In the genomic region with DNA sequence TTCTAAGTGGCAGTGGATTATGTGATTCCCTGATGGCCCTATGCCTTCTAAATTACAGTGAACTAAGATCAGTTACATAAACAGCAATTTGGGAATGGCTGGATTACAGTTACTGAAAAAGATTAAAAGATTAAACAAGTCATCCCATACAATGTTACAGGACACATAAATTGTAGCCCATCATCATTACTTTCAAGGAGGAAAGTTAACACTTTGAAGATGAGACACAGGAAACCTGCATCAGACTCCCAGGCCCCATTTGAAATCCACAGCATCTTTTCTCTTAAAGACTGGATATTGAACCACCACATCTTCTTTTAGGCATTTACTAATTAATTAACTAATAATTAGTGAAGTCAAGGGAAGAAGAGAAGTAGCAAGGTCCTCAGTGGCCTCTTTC, we compare ENCODE assay signal across 20 cellular contexts.
A peak's percentile ranks its signal among the peaks of the same experiment; 100 is the strongest.
DNase-seq lines count a peak whose midpoint lies in the region; ATAC-seq lines count a peak whose summit lies in the region.
"Had no signal": no experiment of that assay in that cellular context is flagged by ENCODE, and none has a peak within 500 bp of the region (broad histone marks: within the 10 kb centered on the region; RNA-seq: fewer than 3 reads in every experiment).

No MANE protein-coding gene starts in this region.

- intact Hi-C loops in naive thymus-derived CD4-positive, alpha-beta T cell (cut with micrococcal nuclease): no loop called here

- H3K36me3 ChIP-seq in naive thymus-derived CD4-positive, alpha-beta T cell (ENCODE audit: control insufficient read depth in 2 of 3, insufficient read depth in 3 of 3, low read length in 3 of 3): peaks cover 0 to 25% (median 7%) of the 10 kb centered on the region in 3 experiments
- H3K36me3 ChIP-seq: prostate gland had no signal

- no peak for DNase-seq in activated CD8-positive, alpha-beta memory T cell treated with anti-CD3 and anti-CD28 coated beads, Interleukin-2, amount 10 ng/mL, durations not matched to agents 7 days and 5 days
- no peak for DNase-seq in activated CD8-positive, alpha-beta memory T cell treated with anti-CD3 and anti-CD28 coated beads, Interleukin-2, amount 50 U/mL, for 48 hours
- DNase-seq in naive thymus-derived CD4-positive, alpha-beta T cell: no peak
- no peak for DNase-seq in T-helper 1 cell
- no peak for DNase-seq in activated CD4-positive, CD25-positive, alpha-beta regulatory T cell treated with anti-CD3 and anti-CD28 coated beads, Interleukin-2, amount 50 U/mL, for 72 hours
- DNase-seq: activated effector memory CD4-positive, alpha-beta T cell treated with Interleukin-2 at 50 U/mL for 16 hours; C1 segment of cervical spinal cord; DMS153; GDM1; islet precursor cell; mammary epithelial cell; NCI-H1105; NCI-H524 treated with DMSO at 0.1 percent for 48 hours; nephron progenitor cell; testis had no signal

- CTCF ChIA-PET in activated CD8-positive, alpha-beta memory T cell treated with anti-CD3 and anti-CD28 coated beads, Interleukin-2, amount 10 ng/mL, durations not matched to agents 7 days and 5 days (lab: Charles Lee): no interaction called here
- CTCF ChIA-PET in naive thymus-derived CD4-positive, alpha-beta T cell (lab: Charles Lee): no interaction called here

- peaks cover 30% of the 10 kb centered on the region for H3K4me1 Mint-ChIP-seq in activated CD8-positive, alpha-beta memory T cell treated with anti-CD3 and anti-CD28 coated beads, Interleukin-2, amount 10 ng/mL, durations not matched to agents 7 days and 5 days
- peaks cover 20% of the 10 kb centered on the region for H3K4me1 Mint-ChIP-seq in activated T-helper 17 cell treated with anti-CD3 and anti-CD28 coated beads, Interleukin-2, amount 50 U/mL, for 72 hours
- peaks cover 18 to 47% (median 25%) of the 10 kb centered on the region in 7 donors for H3K4me1 Mint-ChIP-seq in naive thymus-derived CD4-positive, alpha-beta T cell
- H3K4me1 Mint-ChIP-seq: nephron progenitor cell had no signal

- POLR2A ChIA-PET in naive thymus-derived CD4-positive, alpha-beta T cell (lab: Charles Lee): no interaction called here

- H3K27ac ChIP-seq in naive thymus-derived CD4-positive, alpha-beta T cell (ENCODE audit: low read depth, low read length): no peak overlapping the region
- H3K27ac ChIP-seq: prostate gland had no signal

- H3K9me3 ChIP-seq in naive thymus-derived CD4-positive, alpha-beta T cell (ENCODE audit: control insufficient read depth in 2 of 3, low read length in 3 of 3): peaks cover 0 to 8% (median 0%) of the 10 kb centered on the region in 3 experiments
- H3K9me3 ChIP-seq: prostate gland, testis had no signal

- no peak overlapping the region for H3K4me3 ChIP-seq in naive thymus-derived CD4-positive, alpha-beta T cell (ENCODE audit: low read length)
- H3K4me3 ChIP-seq: prostate gland, testis had no signal

- peaks cover 71% of the 10 kb centered on the region for H3K36me3 Mint-ChIP-seq in activated CD8-positive, alpha-beta memory T cell treated with anti-CD3 and anti-CD28 coated beads, Interleukin-2, amount 10 ng/mL, durations not matched to agents 7 days and 5 days
- H3K36me3 Mint-ChIP-seq in activated T-helper 17 cell treated with anti-CD3 and anti-CD28 coated beads, Interleukin-2, amount 50 U/mL, for 72 hours (ENCODE audit: low read depth): peaks cover 25% of the 10 kb centered on the region
- peaks cover 39 to 81% (median 77%) of the 10 kb centered on the region in 5 donors for H3K36me3 Mint-ChIP-seq in naive thymus-derived CD4-positive, alpha-beta T cell

- H3K4me3 Mint-ChIP-seq in activated CD8-positive, alpha-beta memory T cell treated with anti-CD3 and anti-CD28 coated beads, Interleukin-2, amount 10 ng/mL, durations not matched to agents 7 days and 5 days: no peak overlapping the region
- peak overlapping the region; percentile 44 for H3K4me3 Mint-ChIP-seq in activated T-helper 17 cell treated with anti-CD3 and anti-CD28 coated beads, Interleukin-2, amount 50 U/mL, for 72 hours
- H3K4me3 Mint-ChIP-seq in naive thymus-derived CD4-positive, alpha-beta T cell: no peak overlapping the region
- H3K4me3 Mint-ChIP-seq: nephron progenitor cell had no signal

- peaks cover 9% of the 10 kb centered on the region for H3K9me3 Mint-ChIP-seq in activated CD8-positive, alpha-beta memory T cell treated with anti-CD3 and anti-CD28 coated beads, Interleukin-2, amount 10 ng/mL, durations not matched to agents 7 days and 5 days (ENCODE audit: low read depth)
- peaks cover 6% of the 10 kb centered on the region for H3K9me3 Mint-ChIP-seq in activated T-helper 17 cell treated with anti-CD3 and anti-CD28 coated beads, Interleukin-2, amount 50 U/mL, for 72 hours
- H3K9me3 Mint-ChIP-seq in naive thymus-derived CD4-positive, alpha-beta T cell: peaks cover 4 to 40% (median 21%) of the 10 kb centered on the region in 11 donors

- H3K27ac Mint-ChIP-seq in activated CD8-positive, alpha-beta memory T cell treated with anti-CD3 and anti-CD28 coated beads, Interleukin-2, amount 10 ng/mL, durations not matched to agents 7 days and 5 days: peak overlapping the region; percentile 69
- H3K27ac Mint-ChIP-seq in activated T-helper 17 cell treated with anti-CD3 and anti-CD28 coated beads, Interleukin-2, amount 50 U/mL, for 72 hours: peak overlapping the region; percentile 70
- H3K27ac Mint-ChIP-seq in naive thymus-derived CD4-positive, alpha-beta T cell: peak overlapping the region in 5 of 9 donors; percentile 9 to 53 (median 22)
- H3K27ac Mint-ChIP-seq: nephron progenitor cell had no signal

- no peak for ATAC-seq in activated CD8-positive, alpha-beta memory T cell treated with anti-CD3 and anti-CD28 coated beads, Interleukin-2, amount 10 ng/mL, durations not matched to agents 7 days and 5 days
- peak; percentile 14 for ATAC-seq in GM18870 (IDR thresholded peaks at IDR 0.05; ENCODE audit: unreplicated experiment)
- ATAC-seq in activated T-helper 17 cell treated with anti-CD3 and anti-CD28 coated beads, Interleukin-2, amount 50 U/mL, for 72 hours (replicated peaks): peak; percentile 27
- ATAC-seq in naive thymus-derived CD4-positive, alpha-beta T cell: no peak
- ATAC-seq in HG03280 (IDR thresholded peaks at IDR 0.05; ENCODE audit: unreplicated experiment): no peak
- ATAC-seq: HepG2 had no signal

- H3K27me3 ChIP-seq in naive thymus-derived CD4-positive, alpha-beta T cell (ENCODE audit: control insufficient read depth in 2 of 2, insufficient read depth in 2 of 2, low read length in 2 of 2): no peaks in the 10 kb centered on the region
- H3K27me3 ChIP-seq: testis had no signal

- peaks cover 0 to 3% of the 10 kb centered on the region in 2 donors for H3K4me1 ChIP-seq in naive thymus-derived CD4-positive, alpha-beta T cell (ENCODE audit: control insufficient read depth in 2 of 2, insufficient read depth in 2 of 2, low read length in 2 of 2)
- H3K4me1 ChIP-seq: prostate gland had no signal

- no peaks in the 10 kb centered on the region for H3K27me3 Mint-ChIP-seq in activated CD8-positive, alpha-beta memory T cell treated with anti-CD3 and anti-CD28 coated beads, Interleukin-2, amount 10 ng/mL, durations not matched to agents 7 days and 5 days
- no peaks in the 10 kb centered on the region for H3K27me3 Mint-ChIP-seq in activated T-helper 17 cell treated with anti-CD3 and anti-CD28 coated beads, Interleukin-2, amount 50 U/mL, for 72 hours
- no peaks in the 10 kb centered on the region for H3K27me3 Mint-ChIP-seq in naive thymus-derived CD4-positive, alpha-beta T cell

Comparison
In these comparisons a context has a peak if more than half of its experiments do, and no peak if none do; other contexts are left out.
1. ATAC-seq: peak in GM18870 (single experiment) and activated T-helper 17 cell treated with anti-CD3 and anti-CD28 coated beads, Interleukin-2, amount 50 U/mL, for 72 hours (single experiment); none in activated CD8-positive, alpha-beta memory T cell treated with anti-CD3 and anti-CD28 coated beads, Interleukin-2, amount 10 ng/mL, durations not matched to agents 7 days and 5 days (single experiment), naive thymus-derived CD4-positive, alpha-beta T cell (single experiment) and HG03280 (single experiment).
2. Peak in every context shown above with its lines, with median percentiles within 50 percentile points of each other: H3K27ac Mint-ChIP-seq.